Comparison of ENCODE assay signal across 2 cellular contexts in the genomic region with DNA sequence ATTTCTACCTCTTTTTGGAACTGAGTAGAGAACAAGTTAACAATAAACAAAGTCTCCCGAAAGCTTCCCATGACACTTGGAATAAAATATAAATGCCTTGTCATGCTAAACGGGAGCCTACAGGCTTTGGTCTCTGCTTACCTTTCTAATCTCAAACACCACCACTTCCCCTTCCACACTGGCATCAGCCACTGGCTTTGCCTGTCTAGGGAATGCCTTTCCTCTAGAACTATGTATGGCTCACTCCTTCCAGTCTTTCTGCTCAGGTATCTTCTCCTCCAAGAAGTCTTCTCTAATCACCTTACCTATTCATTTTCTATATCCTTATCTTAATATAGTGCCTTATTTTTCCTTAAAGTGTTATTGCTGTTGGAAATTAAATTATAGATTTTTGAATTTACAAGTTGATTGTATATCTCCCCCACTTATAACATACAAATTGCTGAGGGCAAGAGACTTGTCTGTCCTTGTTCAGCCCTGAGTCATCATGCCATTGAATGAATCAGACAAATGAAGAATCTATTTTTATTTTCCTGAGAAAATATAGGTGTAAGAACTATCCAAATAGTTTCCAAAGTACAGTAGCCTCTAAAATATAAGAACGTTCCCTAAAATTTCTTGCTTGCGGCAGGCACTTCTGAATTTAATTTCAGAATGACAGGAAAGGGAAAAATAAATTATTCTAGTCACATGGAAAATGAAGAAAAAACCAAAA.
TF ChIP-seq lines count a peak whose summit lies in the region.

No MANE protein-coding gene starts in this region.

TF ChIP-seq in A549, 52 proteins besides CTCF, POLR2A, EP300 and RAD21 (continued from another document):
- TF ChIP-seq FOSL2 (IDR thresholded peaks at IDR 0.05) (no peak), FOSL2 (CRISPR knock-in tag; IDR thresholded peaks at IDR 0.05) (peak; percentile 46)
TF ChIP-seq in A549: peak in this region for 1.

TF ChIP-seq in IMR-90, 13 proteins besides CTCF, POLR2A, EP300 and RAD21 (continued from another document):
- no peak for TF ChIP-seq NFE2L2 (IDR thresholded peaks at IDR 0.05; ENCODE audit: low read depth, low read length)
- TF ChIP-seq RCOR1 (IDR thresholded peaks at IDR 0.05; ENCODE audit: insufficient replicate concordance, low read length) = no peak
- TF ChIP-seq BHLHE40 (IDR thresholded peaks at IDR 0.05; ENCODE audit: low read depth, low read length) = no peak
- TF ChIP-seq MXI1 (IDR thresholded peaks at IDR 0.05; ENCODE audit: borderline replicate concordance, low read depth, low read length) = no peak
- TF ChIP-seq CEBPB (IDR thresholded peaks at IDR 0.05; ENCODE audit: low read depth, low read length) = no peak
